In the genomic region with DNA sequence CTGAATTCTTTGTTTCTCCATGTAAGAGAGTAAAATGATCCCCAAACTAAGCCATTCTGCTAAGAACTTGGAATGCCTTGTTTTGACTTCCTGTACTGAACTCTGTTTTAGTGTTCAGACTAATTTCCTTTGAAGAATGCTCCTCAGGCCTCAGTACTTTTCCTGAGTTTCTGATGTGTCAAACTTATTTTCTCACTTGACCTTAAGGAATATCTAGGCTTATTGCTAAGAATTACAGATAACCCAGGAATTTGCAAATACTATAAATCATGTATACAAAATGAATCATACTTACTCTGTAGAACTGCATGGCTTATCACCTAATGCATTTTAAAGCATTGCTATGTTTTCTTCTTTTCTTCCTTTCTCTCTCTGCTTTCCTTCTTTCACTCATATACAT, we compare ENCODE assay signal across 22 cellular contexts.
DNase-seq lines count a peak whose midpoint lies in the region; ATAC-seq and TF ChIP-seq lines count a peak whose summit lies in the region.
"Had no signal": no experiment of that assay in that cellular context is flagged by ENCODE, and none has a peak within 500 bp of the region (broad histone marks: within the 10 kb centered on the region; RNA-seq: fewer than 3 reads in every experiment).

No MANE protein-coding gene starts in this region.

- H3K9me3 ChIP-seq in hepatocyte (ENCODE audit: low read depth) (no peaks in the 10 kb centered on the region), Peyer's patch (no peaks in the 10 kb centered on the region)
- H3K9me3 ChIP-seq: BLaER1 treated with 17β-estradiol and CSF1 and Interleukin-3, amounts not matched to agents 10 nM and 100 nM; HAP-1 had no signal

- H3K27ac Mint-ChIP-seq in GM23338 (no peak overlapping the region), progenitor cell of endocrine pancreas (peak overlapping the region; percentile 45)
- H3K27ac Mint-ChIP-seq: CD4-positive, alpha-beta memory T cell; IgD-negative memory B cell had no signal

- no peak overlapping the region for H3K4me3 Mint-ChIP-seq in GM23338
- no peak overlapping the region for H3K4me3 Mint-ChIP-seq in progenitor cell of endocrine pancreas (ENCODE audit: low read depth)
- H3K4me3 Mint-ChIP-seq: CD4-positive, alpha-beta memory T cell; IgD-negative memory B cell had no signal

- no peaks in the 10 kb centered on the region for H3K79me2 ChIP-seq in GM23338 (replicated peaks; ENCODE audit: insufficient read depth)
- H3K79me2 ChIP-seq in hepatocyte: no peaks in the 10 kb centered on the region

- peaks cover 9% of the 10 kb centered on the region for H3K27me3 Mint-ChIP-seq in GM23338 (ENCODE audit: insufficient read depth, low read depth, poor library complexity)
- no peaks in the 10 kb centered on the region for H3K27me3 Mint-ChIP-seq in progenitor cell of endocrine pancreas
- H3K27me3 Mint-ChIP-seq: CD4-positive, alpha-beta memory T cell; IgD-negative memory B cell had no signal

- peaks cover under 1% of the 10 kb centered on the region; the same call in 1 of the 3 replicates for H3K9me3 Mint-ChIP-seq in GM23338
- peaks cover 1% of the 10 kb centered on the region for H3K9me3 Mint-ChIP-seq in progenitor cell of endocrine pancreas (ENCODE audit: low read depth)

- no peak overlapping the region for H3K4me3 ChIP-seq in GM23338
- no peak overlapping the region for H3K4me3 ChIP-seq in hepatocyte
- H3K4me3 ChIP-seq in Peyer's patch: no peak overlapping the region
- H3K4me3 ChIP-seq: BLaER1 treated with 17β-estradiol and CSF1 and Interleukin-3, amounts not matched to agents 10 nM and 100 nM; GM23248; HAP-1; SK-N-MC had no signal

- H2AFZ ChIP-seq in GM23338 (no peak overlapping the region), hepatocyte (no peak overlapping the region)
- H2AFZ ChIP-seq: GM23248 had no signal

- TF ChIP-seq CTCF in GM23338 (conservative IDR thresholded peaks at IDR 0.05; ENCODE audit: low read depth in 2 of 2) (no peak), hepatocyte (IDR thresholded peaks at IDR 0.05; ENCODE audit: poor library complexity) (no peak), progenitor cell of endocrine pancreas (IDR thresholded peaks at IDR 0.05; ENCODE audit: unreplicated experiment) (no peak), Peyer's patch (IDR thresholded peaks at IDR 0.05) (no peak)

- H3K27ac ChIP-seq in GM23338 (ENCODE audit: low read depth) (no peak overlapping the region), hepatocyte (peak overlapping the region; percentile 7), Peyer's patch (no peak overlapping the region)
- H3K27ac ChIP-seq: BLaER1 treated with 17β-estradiol and CSF1 and Interleukin-3, amounts not matched to agents 10 nM and 100 nM; GM23248; SK-N-MC had no signal

- no peak for DNase-seq in GM23338 (ENCODE audit: low spot score)
- peak; percentile 50 for DNase-seq in amniotic epithelial cell (ENCODE audit: low read depth)
- no peak for DNase-seq in hepatocyte (ENCODE audit: low spot score)
- DNase-seq in progenitor cell of endocrine pancreas (ENCODE audit: low spot score, unreplicated experiment): no peak
- DNase-seq in NCI-H345 (lab: John Stamatoyannopoulos, UW): no peak
- no peak for DNase-seq in Peyer's patch
- no peak for DNase-seq in ecto neural progenitor cell (ENCODE audit: low spot score)
- DNase-seq: 8988T; CD4-positive, alpha-beta memory T cell; DMS153; GM23248; NCI-H1105 treated with DMSO at 0.1 percent for 48 hours; NCI-H1694; NCI-H2081; NCI-H2171; NCI-H446; NCI-H526; SHP77 had no signal

- 0 out of 2 replicates have a peak overlapping the region, but pooled peaks have one; percentile 7 for H3K4me2 ChIP-seq in GM23338
- no peak overlapping the region for H3K4me2 ChIP-seq in hepatocyte
- H3K4me2 ChIP-seq: BLaER1 treated with 17β-estradiol and CSF1 and Interleukin-3, amounts not matched to agents 10 nM and 100 nM had no signal

- no peaks in the 10 kb centered on the region for H3F3A ChIP-seq in GM23338 (replicated peaks; ENCODE audit: low read depth)

- H3K4me1 ChIP-seq in GM23338 (ENCODE audit: insufficient read depth) (peaks cover 24% of the 10 kb centered on the region), hepatocyte (ENCODE audit: insufficient read depth) (peaks cover 34% of the 10 kb centered on the region), Peyer's patch (no peaks in the 10 kb centered on the region)
- H3K4me1 ChIP-seq: BLaER1 treated with 17β-estradiol and CSF1 and Interleukin-3, amounts not matched to agents 10 nM and 100 nM; HAP-1 had no signal

- H4K20me1 ChIP-seq in GM23338 (replicated peaks; ENCODE audit: insufficient read depth): no peaks in the 10 kb centered on the region
- H4K20me1 ChIP-seq in hepatocyte (ENCODE audit: insufficient read depth, poor library complexity, severe bottlenecking): no peaks in the 10 kb centered on the region
- H4K20me1 ChIP-seq: BLaER1 treated with 17β-estradiol and CSF1 and Interleukin-3, amounts not matched to agents 10 nM and 100 nM had no signal

- ATAC-seq in GM23338: no peak

- H3K36me3 ChIP-seq in GM23338 (ENCODE audit: insufficient read depth) (no peaks in the 10 kb centered on the region), hepatocyte (replicated peaks; ENCODE audit: insufficient read depth, low read depth) (no peaks in the 10 kb centered on the region), Peyer's patch (no peaks in the 10 kb centered on the region)
- H3K36me3 ChIP-seq: BLaER1 treated with 17β-estradiol and CSF1 and Interleukin-3, amounts not matched to agents 10 nM and 100 nM; HAP-1 had no signal

- H3K27me3 ChIP-seq in GM23338 (ENCODE audit: insufficient read depth): no peaks in the 10 kb centered on the region
- no peaks in the 10 kb centered on the region for H3K27me3 ChIP-seq in hepatocyte
- no peaks in the 10 kb centered on the region for H3K27me3 ChIP-seq in Peyer's patch
- H3K27me3 ChIP-seq: BLaER1 treated with 17β-estradiol and CSF1 and Interleukin-3, amounts not matched to agents 10 nM and 100 nM had no signal

- H3K36me3 Mint-ChIP-seq in GM23338 (ENCODE audit: low read depth) (no peaks in the 10 kb centered on the region; the same call in 2 of the 3 replicates), progenitor cell of endocrine pancreas (ENCODE audit: insufficient read depth) (peaks cover under 1% of the 10 kb centered on the region)
- H3K36me3 Mint-ChIP-seq: CD4-positive, alpha-beta memory T cell; IgD-negative memory B cell had no signal

- H3K4me1 Mint-ChIP-seq in GM23338 (peaks cover 27% of the 10 kb centered on the region), progenitor cell of endocrine pancreas (ENCODE audit: low read depth) (peaks cover 30% of the 10 kb centered on the region)
- H3K4me1 Mint-ChIP-seq: CD4-positive, alpha-beta memory T cell; IgD-negative memory B cell had no signal

- H3K9me2 ChIP-seq in GM23338 (ENCODE audit: insufficient read depth): no peaks in the 10 kb centered on the region
- H3K9me2 ChIP-seq in hepatocyte (replicated peaks; ENCODE audit: insufficient read depth): no peaks in the 10 kb centered on the region

- no peak for TF ChIP-seq POLR2A in Peyer's patch (IDR thresholded peaks at IDR 0.05)

TF ChIP-seq in GM23338, 12 proteins besides CTCF, POLR2A, EP300 and RAD21:
- TF ChIP-seq POLR2AphosphoS5 (IDR thresholded peaks at IDR 0.05; ENCODE audit: low read depth): no peak
- TF ChIP-seq STAT1 (IDR thresholded peaks at IDR 0.05; ENCODE audit: unreplicated experiment): no peak
- no peak for TF ChIP-seq ETS1 (IDR thresholded peaks at IDR 0.05)
- TF ChIP-seq CREB1 (CRISPR knock-in tag; IDR thresholded peaks at IDR 0.05; ENCODE audit: low read depth): no peak
- no peak for TF ChIP-seq NANOG (IDR thresholded peaks at IDR 0.05; ENCODE audit: borderline replicate concordance)
- no peak for TF ChIP-seq ZNF114 (CRISPR knock-in tag; IDR thresholded peaks at IDR 0.05)
- no peak for TF ChIP-seq JUNB (IDR thresholded peaks at IDR 0.05; ENCODE audit: unreplicated experiment)
- TF ChIP-seq EZH2 (IDR thresholded peaks at IDR 0.05; ENCODE audit: low read depth, unreplicated experiment): no peak
- TF ChIP-seq EZH2phosphoT487 (IDR thresholded peaks at IDR 0.05; ENCODE audit: unreplicated experiment): no peak
